Comparison of ENCODE assay signal across 10 cellular contexts in the genomic region with DNA sequence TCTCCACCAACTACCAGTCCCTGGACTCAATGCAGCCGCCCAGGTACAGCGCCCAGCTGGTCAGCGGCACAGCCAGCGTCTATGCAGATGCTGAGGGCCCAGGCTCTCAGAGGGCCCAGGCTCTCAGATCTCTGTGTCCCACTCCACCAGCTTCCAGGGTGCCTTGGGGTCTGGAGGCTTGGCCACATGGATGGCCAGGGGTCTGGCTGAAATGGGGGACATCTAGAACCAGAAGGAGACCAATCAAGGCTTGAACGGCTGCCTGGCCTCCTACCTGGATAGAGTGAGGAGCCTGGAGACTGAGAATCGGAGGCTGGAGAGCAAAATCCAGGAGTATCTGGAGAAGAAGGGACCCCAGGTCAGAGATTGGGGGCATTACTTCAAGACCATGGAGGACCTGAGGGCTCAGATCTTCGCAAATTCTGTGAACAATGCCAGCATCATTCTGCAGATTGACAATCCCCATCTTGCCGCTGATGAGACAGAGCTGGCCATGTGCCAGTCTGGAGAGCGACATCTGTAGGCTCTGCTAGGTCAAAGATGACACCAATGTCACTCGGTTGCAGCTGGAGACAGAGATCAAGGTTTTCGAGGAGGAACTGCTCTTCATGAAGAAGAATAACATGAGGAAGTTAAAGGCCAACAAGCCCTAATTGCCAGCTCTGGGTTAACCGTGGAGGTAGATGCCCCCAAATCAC. TPM values are rescaled to one million over a fixed set of nuclear protein-coding genes. Genes with fewer than 3 reads are reported as not detected.
DNase-seq lines count a peak whose midpoint lies in the region; ATAC-seq and TF ChIP-seq lines count a peak whose summit lies in the region.
"Had no signal": no experiment of that assay in that cellular context is flagged by ENCODE, and none has a peak within 500 bp of the region (broad histone marks: within the 10 kb centered on the region; RNA-seq: fewer than 3 reads in every experiment).

No MANE protein-coding gene starts in this region.

- no peaks in the 10 kb centered on the region for H3K9me3 ChIP-seq in CD4-positive, alpha-beta T cell (ENCODE audit: control insufficient read depth, low read length)

- no peak for TF ChIP-seq POLR2A in NB4 (IDR thresholded peaks at IDR 0.05; ENCODE audit: extremely low read depth, insufficient read length)

- H3K4me3 Mint-ChIP-seq in CD4-positive, alpha-beta T cell, result no peak overlapping the region

- no peaks in the 10 kb centered on the region for H3K9me3 Mint-ChIP-seq in CD4-positive, alpha-beta T cell

- no peak overlapping the region for H3K4me3 ChIP-seq in NB4 (ENCODE audit: low read depth, low read length)

- peak; percentile 43 to 73 (median 59) for DNase-seq in CD4-positive, alpha-beta T cell
- DNase-seq in NB4 (ENCODE audit: low read depth) (peak; percentile 78), posterior cingulate gyrus (peak in 6 of 10 donors; percentile 25 to 87 (median 52)), iPS-NIHi11 (ENCODE audit: low spot score) (no peak), HEK293T (ENCODE audit: extremely low spot score) (no peak), NCI-H128 (lab: John Stamatoyannopoulos, UW; ENCODE audit: unreplicated experiment) (no peak), foreskin keratinocyte (no peak)
- peak; percentile 24 for DNase-seq in activated CD8-positive, alpha-beta memory T cell treated with anti-CD3 and anti-CD28 coated beads, Interleukin-2, amount 50 U/mL, for 1 hour (ENCODE audit: extremely low read depth)
- DNase-seq: IMR-90 had no signal

- no peak overlapping the region for H3K27ac ChIP-seq in CD4-positive, alpha-beta T cell (ENCODE audit: low read depth, low read length)
- no peak overlapping the region for H3K27ac ChIP-seq in foreskin keratinocyte

- intact Hi-C loops in CD4-positive, alpha-beta T cell (cut with DNase I, micrococcal nuclease), result loop anchor here (1.0 to 2.0 kb wide), 2 partner anchors 25 to 27 kb away; no protein-coding TSS in a partner anchor
- intact Hi-C loops in posterior cingulate gyrus (cut with DNase I), result loop anchor here (10.0 kb wide), 1 partner anchor 415 kb away; no protein-coding TSS in a partner anchor

- TF ChIP-seq CTCF in CD4-positive, alpha-beta T cell (IDR thresholded peaks at IDR 0.05), result no peak
- TF ChIP-seq CTCF in NB4 (IDR thresholded peaks at IDR 0.05; ENCODE audit: low read depth, low read length) (peak; percentile 5), foreskin keratinocyte (conservative IDR thresholded peaks at IDR 0.05) (no peak)

- peaks cover 15% of the 10 kb centered on the region for H3K4me1 Mint-ChIP-seq in CD4-positive, alpha-beta T cell (ENCODE audit: low read depth)

- POLR2A ChIA-PET in CD4-positive, alpha-beta T cell (lab: Charles Lee), result interaction anchor here (0.7 to 1.2 kb wide), 3 partner anchors 46 to 59 kb away, joined by 3 to 5 read pairs (median 3); a partner anchor contains a TSS
- POLR2A ChIA-PET in HEK293T (lab: Yijun Ruan, JAX), result no interaction called here

- peak overlapping the region; percentile 11 for H3K27ac Mint-ChIP-seq in CD4-positive, alpha-beta T cell

- ATAC-seq in CD4-positive, alpha-beta T cell (ENCODE audit: poor library complexity), result peak; percentile 89
- ATAC-seq in foreskin keratinocyte, result no peak

- H3K4me1 ChIP-seq in foreskin keratinocyte, result no peaks in the 10 kb centered on the region

- no peaks in the 10 kb centered on the region for H3K36me3 Mint-ChIP-seq in CD4-positive, alpha-beta T cell (ENCODE audit: low read depth)

- H3K27me3 ChIP-seq in CD4-positive, alpha-beta T cell (ENCODE audit: control insufficient read depth, insufficient read depth, low read length), result no peaks in the 10 kb centered on the region
- H3K27me3 ChIP-seq in foreskin keratinocyte, result no peaks in the 10 kb centered on the region

- H3K27me3 Mint-ChIP-seq in CD4-positive, alpha-beta T cell, result no peaks in the 10 kb centered on the region

- CTCF ChIA-PET in CD4-positive, alpha-beta T cell (lab: Charles Lee), result interaction anchor here (0.8 to 2.0 kb wide), 8 partner anchors 11 to 230 kb away, joined by 3 to 9 read pairs (median 4); a partner anchor contains a TSS
- CTCF ChIA-PET in HEK293T (lab: Yijun Ruan, JAX), result interaction anchor here (0.6 to 1.2 kb wide), 2 partner anchors 26 to 716 kb away, joined by 3 to 6 read pairs; no protein-coding TSS in a partner anchor

TF ChIP-seq in HEK293T, 16 proteins besides CTCF, POLR2A, EP300 and RAD21:
- TF ChIP-seq HDGF (IDR thresholded peaks at IDR 0.05; ENCODE audit: borderline replicate concordance) (no peak), ZNF384 (IDR thresholded peaks at IDR 0.05) (no peak), SP1 (IDR thresholded peaks at IDR 0.05) (no peak), ELF4 (IDR thresholded peaks at IDR 0.05) (no peak), FOXA1 (IDR thresholded peaks at IDR 0.05) (no peak), FOXM1 (IDR thresholded peaks at IDR 0.05; ENCODE audit: borderline replicate concordance) (no peak), LEF1 (IDR thresholded peaks at IDR 0.05; ENCODE audit: borderline replicate concordance) (no peak), CTBP1 (IDR thresholded peaks at IDR 0.05; ENCODE audit: borderline replicate concordance) (no peak)
- TF ChIP-seq, protein P1, sequence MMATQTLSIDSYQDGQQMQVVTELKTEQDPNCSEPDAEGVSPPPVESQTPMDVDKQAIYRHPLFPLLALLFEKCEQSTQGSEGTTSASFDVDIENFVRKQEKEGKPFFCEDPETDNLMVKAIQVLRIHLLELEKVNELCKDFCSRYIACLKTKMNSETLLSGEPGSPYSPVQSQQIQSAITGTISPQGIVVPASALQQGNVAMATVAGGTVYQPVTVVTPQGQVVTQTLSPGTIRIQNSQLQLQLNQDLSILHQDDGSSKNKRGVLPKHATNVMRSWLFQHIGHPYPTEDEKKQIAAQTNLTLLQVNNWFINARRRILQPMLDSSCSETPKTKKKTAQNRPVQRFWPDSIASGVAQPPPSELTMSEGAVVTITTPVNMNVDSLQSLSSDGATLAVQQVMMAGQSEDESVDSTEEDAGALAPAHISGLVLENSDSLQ (IDR thresholded peaks at IDR 0.05), result no peak

RNA-seq across cellular contexts. Expression of a gene that starts 44.1 kb away (rescaled TPM):
- under 1 TPM in 1 of 2 experiments, not detected in 1; 0.08 TPM for total RNA-seq in CD4-positive, alpha-beta T cell
- total RNA-seq in foreskin keratinocyte, result 0.04 and 0.07 TPM in 2 replicates
- polyA plus RNA-seq in foreskin keratinocyte, result 0.03 TPM in 1 of 2 replicates, not detected in the other
- total RNA-seq: IMR-90, mucosa of gallbladder had no signal

RNA-seq across cellular contexts. Expression of a gene that starts 46.7 kb away (rescaled TPM):
- total RNA-seq in CD4-positive, alpha-beta T cell, result 100 to 1,000 TPM; 102 to 107 TPM
- 534 and 554 TPM in 2 replicates for total RNA-seq in foreskin keratinocyte
- polyA plus RNA-seq in foreskin keratinocyte, result 907 and 927 TPM in 2 replicates

RNA-seq across cellular contexts. Expression of a gene that starts 58.9 kb away (rescaled TPM):
- 10 to 100 TPM; 22.0 to 23.9 TPM for total RNA-seq in CD4-positive, alpha-beta T cell
- total RNA-seq in foreskin keratinocyte, result 47.8 and 62.3 TPM in 2 replicates
- polyA plus RNA-seq in foreskin keratinocyte, result 63.3 and 83.1 TPM in 2 replicates

Comparison
In these comparisons a context has a peak if more than half of its experiments do, and no peak if none do; other contexts are left out.
1. DNase-seq: peak in CD4-positive, alpha-beta T cell (10 of 10), NB4 (single experiment), activated CD8-positive, alpha-beta memory T cell treated with anti-CD3 and anti-CD28 coated beads, Interleukin-2, amount 50 U/mL, for 1 hour (single experiment) and posterior cingulate gyrus (6 of 10); none in iPS-NIHi11 (single experiment), HEK293T (single experiment), NCI-H128 (single experiment) and foreskin keratinocyte (0 of 2).